15 cellular contexts compared by ENCODE assay signal in the genomic region with DNA sequence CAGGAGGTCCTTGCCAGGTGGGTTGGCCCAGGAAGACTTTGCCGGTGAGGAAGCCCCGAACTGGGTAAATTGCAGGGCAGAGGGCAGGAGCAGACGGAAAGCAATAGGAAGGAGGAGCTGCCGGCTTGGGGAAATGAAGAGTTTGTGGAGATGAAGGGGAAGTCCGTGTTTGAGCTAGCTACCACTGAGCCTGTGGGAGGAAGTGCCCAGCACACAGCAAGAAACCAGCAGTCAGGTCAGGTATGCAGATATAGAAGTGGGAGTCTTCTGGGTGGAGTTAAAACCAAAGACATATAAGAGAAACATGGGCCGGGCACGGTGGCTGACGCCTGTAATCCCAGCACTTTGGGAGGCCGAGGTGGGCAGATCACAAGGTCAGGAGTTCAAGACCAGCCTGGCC. TPM values are rescaled to one million over a fixed set of nuclear protein-coding genes. Genes with fewer than 3 reads are reported as not detected.
DNase-seq lines count a peak whose midpoint lies in the region; ATAC-seq and TF ChIP-seq lines count a peak whose summit lies in the region.
"Had no signal": no experiment of that assay in that cellular context is flagged by ENCODE, and none has a peak within 500 bp of the region (broad histone marks: within the 10 kb centered on the region; RNA-seq: fewer than 3 reads in every experiment).

No MANE protein-coding gene starts in this region.

- TF ChIP-seq POLR2A in ovary (IDR thresholded peaks at IDR 0.05) = no peak

- H3K9me3 Mint-ChIP-seq in endodermal cell = no peaks in the 10 kb centered on the region
- H3K9me3 Mint-ChIP-seq: activated CD4-positive, alpha-beta T cell treated with anti-CD3 and anti-CD28 coated beads, Interleukin-2, amount 10 ng/mL, durations not matched to agents 7 days and 5 days; stimulated activated effector memory CD8-positive, alpha-beta T cell treated with anti-CD3 and anti-CD28 coated beads, Interleukin-12 subunit alpha, Interleukin-12 subunit beta, amount 100 ng/mL, for 72 hours had no signal

- no peak for TF ChIP-seq CTCF in GM12865 (IDR thresholded peaks at IDR 0.05; ENCODE audit: insufficient read depth, low read depth, low read length, missing control alignments)
- TF ChIP-seq CTCF in endodermal cell (conservative IDR thresholded peaks at IDR 0.05) = no peak
- no peak for TF ChIP-seq CTCF in ovary (IDR thresholded peaks at IDR 0.05)

- H3K27me3 ChIP-seq in endodermal cell (ENCODE audit: control insufficient read depth, insufficient read depth, low read length, poor library complexity, severe bottlenecking) = no peaks in the 10 kb centered on the region
- no peaks in the 10 kb centered on the region for H3K27me3 ChIP-seq in ovary
- H3K27me3 ChIP-seq: BE2C had no signal

- ATAC-seq in GM21786 (IDR thresholded peaks at IDR 0.05; ENCODE audit: unreplicated experiment) (peak; percentile 80), HG03469 (IDR thresholded peaks at IDR 0.05; ENCODE audit: unreplicated experiment) (no peak), GM21515 (IDR thresholded peaks at IDR 0.05; ENCODE audit: unreplicated experiment) (no peak)
- ATAC-seq: stimulated activated effector memory CD8-positive, alpha-beta T cell treated with anti-CD3 and anti-CD28 coated beads, Interleukin-12 subunit alpha, Interleukin-12 subunit beta, amount 100 ng/mL, for 72 hours had no signal

- H3K27me3 Mint-ChIP-seq in endodermal cell (ENCODE audit: insufficient read depth) = no peaks in the 10 kb centered on the region

- no peaks in the 10 kb centered on the region for H3K4me1 ChIP-seq in endodermal cell (ENCODE audit: control insufficient read depth, insufficient read depth, low read length)
- H3K4me1 ChIP-seq in ovary (ENCODE audit: insufficient read depth) = no peaks in the 10 kb centered on the region
- H3K4me1 ChIP-seq: BE2C, parathyroid adenoma had no signal

- TF ChIP-seq EP300 in ovary (IDR thresholded peaks at IDR 0.05) = no peak

- no peaks in the 10 kb centered on the region for H3K9me3 ChIP-seq in endodermal cell (ENCODE audit: control insufficient read depth, low read length)
- H3K9me3 ChIP-seq in ovary = no peaks in the 10 kb centered on the region
- H3K9me3 ChIP-seq: BE2C had no signal

- H3K4me3 ChIP-seq in GM12865 (ENCODE audit: low read depth, low read length) = no peak overlapping the region
- no peak overlapping the region for H3K4me3 ChIP-seq in endodermal cell (ENCODE audit: low read length)
- no peak overlapping the region for H3K4me3 ChIP-seq in ovary

- peak; percentile 74 for DNase-seq in GM12865 (ENCODE audit: low read depth)
- peak; percentile 83 for DNase-seq in NCI-H146 treated with DMSO at 0.1 percent for 48 hours (lab: John Stamatoyannopoulos, UW; ENCODE audit: unreplicated experiment)
- DNase-seq in endodermal cell = peak; percentile 50
- no peak for DNase-seq in activated gamma-delta T cell (lab: John Stamatoyannopoulos, UW)
- no peak for DNase-seq in ovary
- DNase-seq: activated CD4-positive, alpha-beta T cell treated with anti-CD3 and anti-CD28 coated beads, Interleukin-2, amount 10 ng/mL, durations not matched to agents 7 days and 5 days; activated naive CD4-positive, alpha-beta T cell; BE2C; central memory CD4-positive, alpha-beta T cell had no signal

- WGBS in endodermal cell (ENCODE audit: insufficient coverage in 1 of 2, insufficient read length in 1 of 2), 2 experiments = 84 to 90% methylated on average over 4 to 9 of the region's 9 CpGs
- WGBS in ovary, 3 donors = 54 to 69% (median 63%) methylated on average over 9 of the region's 9 CpGs

- intact Hi-C loops in ovary (cut with DNase I) = no loop called here

- peaks cover 6% of the 10 kb centered on the region for H3K4me1 Mint-ChIP-seq in endodermal cell
- H3K4me1 Mint-ChIP-seq: activated CD4-positive, alpha-beta T cell treated with anti-CD3 and anti-CD28 coated beads, Interleukin-2, amount 10 ng/mL, durations not matched to agents 7 days and 5 days; stimulated activated effector memory CD8-positive, alpha-beta T cell treated with anti-CD3 and anti-CD28 coated beads, Interleukin-12 subunit alpha, Interleukin-12 subunit beta, amount 100 ng/mL, for 72 hours had no signal

- H3K36me3 ChIP-seq in endodermal cell (ENCODE audit: control insufficient read depth, insufficient read depth, low read length) (no peaks in the 10 kb centered on the region), ovary (no peaks in the 10 kb centered on the region)
- H3K36me3 ChIP-seq: BE2C had no signal

- peak overlapping the region; percentile 20 for H3K27ac Mint-ChIP-seq in endodermal cell
- H3K27ac Mint-ChIP-seq: activated CD4-positive, alpha-beta T cell treated with anti-CD3 and anti-CD28 coated beads, Interleukin-2, amount 10 ng/mL, durations not matched to agents 7 days and 5 days; stimulated activated effector memory CD8-positive, alpha-beta T cell treated with anti-CD3 and anti-CD28 coated beads, Interleukin-12 subunit alpha, Interleukin-12 subunit beta, amount 100 ng/mL, for 72 hours had no signal

- H3K36me3 Mint-ChIP-seq in endodermal cell (ENCODE audit: low read depth) = no peaks in the 10 kb centered on the region
- H3K36me3 Mint-ChIP-seq: stimulated activated effector memory CD8-positive, alpha-beta T cell treated with anti-CD3 and anti-CD28 coated beads, Interleukin-12 subunit alpha, Interleukin-12 subunit beta, amount 100 ng/mL, for 72 hours had no signal

- no peak overlapping the region for H3K4me3 Mint-ChIP-seq in endodermal cell
- H3K4me3 Mint-ChIP-seq: activated CD4-positive, alpha-beta T cell treated with anti-CD3 and anti-CD28 coated beads, Interleukin-2, amount 10 ng/mL, durations not matched to agents 7 days and 5 days; stimulated activated effector memory CD8-positive, alpha-beta T cell treated with anti-CD3 and anti-CD28 coated beads, Interleukin-12 subunit alpha, Interleukin-12 subunit beta, amount 100 ng/mL, for 72 hours had no signal

- no peak overlapping the region for H3K9ac ChIP-seq in endodermal cell (ENCODE audit: extremely low read depth, low read length, poor library complexity, severe bottlenecking)
- H3K9ac ChIP-seq: parathyroid adenoma had no signal

- H3K27ac ChIP-seq in endodermal cell (ENCODE audit: low read depth, low read length) (no peak overlapping the region), ovary (no peak overlapping the region)
- H3K27ac ChIP-seq: parathyroid adenoma had no signal

RNA-seq across cellular contexts. Expression of a gene that starts 34.7 kb away (rescaled TPM):
- total RNA-seq in endodermal cell = 100 to 1,000 TPM; 392 to 545 TPM
- polyA plus RNA-seq in endodermal cell (2013, experiment 1 of 2) = 757 TPM
- polyA plus RNA-seq in endodermal cell (2013, experiment 2 of 2) = 674 TPM
- total RNA-seq in ovary = 100 to 1,000 TPM in 1 of 7 donors, 10 to 100 TPM in 3, 1 to 10 TPM in 1, under 1 TPM in 2; 0.20 to 139 (median 12.9) TPM
- polyA plus RNA-seq in ovary = 1 to 10 TPM in 1 of 2 donors, under 1 TPM in 1; 0.86 to 8.0 TPM
- total RNA-seq: lung microvascular endothelial cell had no signal

Comparison
In these comparisons a context has a peak if more than half of its experiments do, and no peak if none do; other contexts are left out.
1. DNase-seq: peak in GM12865 (single experiment), NCI-H146 treated with DMSO at 0.1 percent for 48 hours (single experiment) and endodermal cell (single experiment); none in activated gamma-delta T cell (single experiment) and ovary (0 of 5).